In the genomic region with DNA sequence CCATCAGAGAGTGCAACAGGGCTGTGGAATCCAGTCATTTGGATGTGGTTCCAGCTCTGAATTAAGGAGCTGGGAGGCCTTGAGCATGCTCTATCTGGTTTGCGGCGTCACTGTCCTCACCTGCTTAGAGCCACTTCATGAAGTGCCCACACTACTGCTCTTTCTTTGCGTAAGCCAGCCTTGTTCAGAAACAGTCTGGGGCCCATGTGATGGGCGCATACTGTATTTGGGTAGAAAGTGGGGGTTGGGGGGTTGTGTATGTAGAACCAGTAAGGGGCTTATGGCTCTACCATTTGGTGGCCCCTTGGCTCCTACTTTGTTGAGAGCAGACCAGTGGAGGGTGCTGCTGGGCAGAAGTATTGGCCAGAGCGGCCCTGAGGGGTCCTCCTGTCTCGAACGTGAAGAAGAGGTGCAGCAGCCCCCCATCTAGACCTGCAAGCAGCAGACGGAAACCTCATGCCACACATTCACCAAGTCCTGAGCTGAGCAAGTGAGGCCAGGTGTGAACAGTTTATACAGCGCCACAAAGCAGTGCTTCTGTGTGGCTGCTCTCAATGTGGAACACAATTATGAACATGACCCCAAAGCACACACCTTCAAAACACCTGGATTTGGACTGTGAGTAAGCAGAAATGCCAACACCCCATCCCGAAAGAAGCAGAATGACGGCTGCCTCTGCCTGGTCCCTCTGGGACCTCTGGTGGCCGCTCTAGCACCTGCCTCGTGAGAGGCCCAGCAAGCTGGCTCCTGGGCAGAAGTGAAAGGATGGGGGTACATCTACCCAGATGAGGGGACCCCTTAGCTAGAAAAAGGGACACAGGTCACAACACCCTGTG, we compare ENCODE assay signal across 22 cellular contexts. TPM values are rescaled to one million over a fixed set of nuclear protein-coding genes. Genes with fewer than 3 reads are reported as not detected.
A peak's percentile ranks its signal among the peaks of the same experiment; 100 is the strongest.
DNase-seq lines count a peak whose midpoint lies in the region; ATAC-seq and TF ChIP-seq lines count a peak whose summit lies in the region.
"Had no signal": no experiment of that assay in that cellular context is flagged by ENCODE, and none has a peak within 500 bp of the region (broad histone marks: within the 10 kb centered on the region; RNA-seq: fewer than 3 reads in every experiment).

No MANE protein-coding gene starts in this region.

- DNase-seq in GM12865 (ENCODE audit: low read depth) (peak; percentile 22), H9 (no peak), SW480 (ENCODE audit: low spot score) (peak; percentile 10), islet precursor cell (peak; percentile 52), NCI-H226 (no peak), AG20443 (ENCODE audit: low spot score) (no peak), NCI-H345 treated with DMSO at 0.1 percent for 48 hours (lab: John Stamatoyannopoulos, UW; ENCODE audit: unreplicated experiment) (no peak)
- DNase-seq: activated CD4-positive, alpha-beta memory T cell treated with anti-CD3 and anti-CD28 coated beads, Interleukin-2, amount 10 ng/mL, durations not matched to agents 7 days and 5 days; activated T-cell treated with anti-CD3 and anti-CD28 coated beads, Interleukin-2, amount 50 U/mL, for 24 hours; cortex of kidney; DMS 273 treated with DMSO at 0.1 percent for 48 hours; gastrocnemius medialis; Karpas-422; NCI-H1092 treated with DMSO at 0.1 percent for 48 hours; NCI-H774; posterior cingulate gyrus; small intestine; stimulated activated CD4-positive, alpha-beta T cell treated with anti-CD3 and anti-CD28 coated beads, Interleukin-4, amount 100 ng/mL, for 4 hours; SW 1271 had no signal

- H4K91ac ChIP-seq in H9 (ENCODE audit: insufficient read length, low read depth, low read length) = no peak overlapping the region

- no peak overlapping the region for H4K8ac ChIP-seq in H9 (replicated peaks; ENCODE audit: insufficient read length, low read depth, low read length)

- no peaks in the 10 kb centered on the region for H3K4me1 ChIP-seq in H9 (ENCODE audit: insufficient read depth, low read length)
- H3K4me1 ChIP-seq: gastrocnemius medialis had no signal

- H3K79me1 ChIP-seq in H9 (ENCODE audit: insufficient read depth, low read depth, low read length, poor library complexity, severe bottlenecking) = no peaks in the 10 kb centered on the region

- no peaks in the 10 kb centered on the region for H3K9me3 Mint-ChIP-seq in H9
- H3K9me3 Mint-ChIP-seq: activated CD4-positive, alpha-beta memory T cell treated with anti-CD3 and anti-CD28 coated beads, Interleukin-2, amount 10 ng/mL, durations not matched to agents 7 days and 5 days; activated naive CD4-positive, alpha-beta T cell treated with anti-CD3 and anti-CD28 coated beads, Interleukin-2, amount 50 U/mL, for 72 hours; activated T-cell treated with anti-CD3 and anti-CD28 coated beads, Interleukin-2, amount 50 U/mL, for 24 hours had no signal

- no peaks in the 10 kb centered on the region for H3K27me3 ChIP-seq in H9 (ENCODE audit: insufficient read depth, low read length)
- H3K27me3 ChIP-seq: gastrocnemius medialis had no signal

- 0 out of 7 replicates have a peak, but pooled peaks cover 0 to 1% (median 0%) of the 10 kb centered on the region in 3 experiments for H3K36me3 Mint-ChIP-seq in H9 (ENCODE audit: insufficient read depth in 1 of 3, low read depth in 3 of 3)
- H3K36me3 Mint-ChIP-seq: activated naive CD4-positive, alpha-beta T cell treated with anti-CD3 and anti-CD28 coated beads, Interleukin-2, amount 50 U/mL, for 72 hours had no signal

- ATAC-seq in activated CD4-positive, CD25-positive, alpha-beta regulatory T cell treated with anti-CD3 and anti-CD28 coated beads, Interleukin-2, amount 50 U/mL, for 24 hours = no peak
- ATAC-seq: activated naive CD4-positive, alpha-beta T cell treated with anti-CD3 and anti-CD28 coated beads, Interleukin-2, amount 50 U/mL, for 72 hours; gastrocnemius medialis had no signal

- H3K79me2 ChIP-seq in H9 (ENCODE audit: insufficient read depth, low read length) = no peaks in the 10 kb centered on the region

- H3K9ac ChIP-seq in H9 (ENCODE audit: extremely low read depth, insufficient read length, low read length) = no peak overlapping the region

- H4K20me1 ChIP-seq in H9 (ENCODE audit: control insufficient read depth, insufficient read depth, insufficient read length) = no peaks in the 10 kb centered on the region

- no peak overlapping the region for H4K5ac ChIP-seq in H9 (ENCODE audit: insufficient read length, low read depth, low read length)

- peaks cover 0 to 7% of the 10 kb centered on the region in 2 experiments; a peak in 1 of 4 replicates for H3K4me1 Mint-ChIP-seq in H9
- H3K4me1 Mint-ChIP-seq: activated CD4-positive, alpha-beta memory T cell treated with anti-CD3 and anti-CD28 coated beads, Interleukin-2, amount 10 ng/mL, durations not matched to agents 7 days and 5 days; B cell had no signal

- H3K27ac Mint-ChIP-seq in H9 = peak overlapping the region in 2 of 3 experiments; percentile 57 to 67; a peak in 1 of 7 replicates
- H3K27ac Mint-ChIP-seq: activated CD4-positive, alpha-beta memory T cell treated with anti-CD3 and anti-CD28 coated beads, Interleukin-2, amount 10 ng/mL, durations not matched to agents 7 days and 5 days; activated naive CD4-positive, alpha-beta T cell treated with anti-CD3 and anti-CD28 coated beads, Interleukin-2, amount 50 U/mL, for 72 hours; activated T-cell treated with anti-CD3 and anti-CD28 coated beads, Interleukin-2, amount 50 U/mL, for 24 hours; B cell had no signal

- no peak overlapping the region for H3K4me3 ChIP-seq in GM12865 (ENCODE audit: low read depth, low read length)
- H3K4me3 ChIP-seq: gastrocnemius medialis had no signal

- H3K27ac ChIP-seq in H9 (ENCODE audit: insufficient read length, low read depth, low read length) = no peak overlapping the region
- H3K27ac ChIP-seq: gastrocnemius medialis had no signal

- H3K4me2 ChIP-seq in H9 (ENCODE audit: insufficient read depth, insufficient read length, low read length) = no peak overlapping the region

- peak; percentile 24 for TF ChIP-seq CTCF in GM12865 (IDR thresholded peaks at IDR 0.05; ENCODE audit: insufficient read depth, low read depth, low read length, missing control alignments)
- peak; percentile 55 for TF ChIP-seq CTCF in H9 (conservative IDR thresholded peaks at IDR 0.05)

- no peaks in the 10 kb centered on the region for H3K23me2 ChIP-seq in H9 (ENCODE audit: insufficient read length, low read depth, low read length, poor library complexity, severe bottlenecking)

- H3K23ac ChIP-seq in H9 (ENCODE audit: insufficient read length, low read depth, low read length) = no peak overlapping the region

- no peak overlapping the region for H2BK5ac ChIP-seq in H9 (ENCODE audit: insufficient read length, low read length)

- H3K4me3 Mint-ChIP-seq in H9 = no peak overlapping the region
- H3K4me3 Mint-ChIP-seq: activated CD4-positive, alpha-beta memory T cell treated with anti-CD3 and anti-CD28 coated beads, Interleukin-2, amount 10 ng/mL, durations not matched to agents 7 days and 5 days; activated T-cell treated with anti-CD3 and anti-CD28 coated beads, Interleukin-2, amount 50 U/mL, for 24 hours; B cell had no signal

- no peaks in the 10 kb centered on the region for H3K27me3 Mint-ChIP-seq in H9 (ENCODE audit: low read depth)
- H3K27me3 Mint-ChIP-seq: activated CD4-positive, alpha-beta memory T cell treated with anti-CD3 and anti-CD28 coated beads, Interleukin-2, amount 10 ng/mL, durations not matched to agents 7 days and 5 days; activated T-cell treated with anti-CD3 and anti-CD28 coated beads, Interleukin-2, amount 50 U/mL, for 24 hours had no signal

- no peak overlapping the region for H2AK5ac ChIP-seq in H9 (ENCODE audit: insufficient read length, low read length)

- H2BK15ac ChIP-seq in H9 (ENCODE audit: low read depth, low read length) = no peak overlapping the region

- no peak overlapping the region for H3K18ac ChIP-seq in H9 (ENCODE audit: insufficient read length, low read depth, low read length)

- H3K9me3 ChIP-seq in H9 (ENCODE audit: control insufficient read depth, low read depth, low read length) = no peaks in the 10 kb centered on the region
- H3K9me3 ChIP-seq: gastrocnemius medialis had no signal

- H3K4ac ChIP-seq in H9 (ENCODE audit: low read depth, low read length) = no peak overlapping the region

- no peak overlapping the region for H3T11ph ChIP-seq in H9 (ENCODE audit: low read length)

- no peak overlapping the region for H2BK12ac ChIP-seq in H9 (ENCODE audit: insufficient read length, low read depth, low read length)

- H3K14ac ChIP-seq in H9 (ENCODE audit: insufficient read depth, low read length) = no peak overlapping the region; the same call in 1 of the 2 replicates

- H2BK120ac ChIP-seq in H9 (ENCODE audit: low read depth, low read length, poor library complexity, severe bottlenecking) = no peak overlapping the region

- WGBS in H9 (ENCODE audit: extremely low coverage, insufficient read length, low lambda C conversion rate) = no CpG with 5 or more reads among the region's 13 CpGs

- no peak overlapping the region for H3K56ac ChIP-seq in H9 (ENCODE audit: insufficient read length, low read depth, low read length)

- no peak overlapping the region for H2BK20ac ChIP-seq in H9 (ENCODE audit: low read depth, low read length, poor library complexity, severe bottlenecking)

- no peak overlapping the region for H2AFZ ChIP-seq in H9 (ENCODE audit: low read length)

RNA-seq across cellular contexts. Expression of a gene that starts 26.6 kb away (rescaled TPM):
- 53.7 and 54.8 TPM in 2 replicates for total RNA-seq in H9 (2021)

Comparison
In these comparisons a context has a peak if more than half of its experiments do, and no peak if none do; other contexts are left out.
1. DNase-seq: peak in GM12865 (single experiment), SW480 (single experiment) and islet precursor cell (single experiment); none in H9 (single experiment), NCI-H226 (single experiment), AG20443 (single experiment) and NCI-H345 treated with DMSO at 0.1 percent for 48 hours (single experiment).